ENCODE assay signal across 28 cellular contexts in the genomic region with DNA sequence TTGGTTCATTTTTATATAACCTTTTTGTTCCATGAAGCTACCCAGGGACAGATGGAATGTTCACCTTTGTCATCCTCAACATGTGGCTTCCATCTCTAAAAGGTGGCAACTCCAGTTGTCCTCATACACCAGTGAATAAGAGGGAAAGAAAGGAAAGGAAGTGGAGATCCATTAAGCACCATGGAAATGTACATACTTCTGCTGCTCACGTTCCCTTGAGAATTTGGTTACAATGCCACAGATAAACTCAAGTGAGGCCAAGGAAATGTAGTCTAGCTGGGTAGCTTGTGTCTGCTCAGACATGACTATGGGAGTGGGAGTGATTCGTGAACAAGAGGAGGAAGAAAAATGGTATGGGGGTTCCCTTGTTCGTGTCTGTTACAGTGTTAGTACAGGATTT.
"Had no signal": no experiment of that assay in that cellular context is flagged by ENCODE, and none has a peak within 500 bp of the region (broad histone marks: within the 10 kb centered on the region; RNA-seq: fewer than 3 reads in every experiment).

No MANE protein-coding gene starts in this region.

- ATAC-seq: activated naive CD4-positive, alpha-beta T cell treated with anti-CD3 and anti-CD28 coated beads, Interleukin-2, amount 50 U/mL, for 72 hours; activated T-cell treated with anti-CD3 and anti-CD28 coated beads, Interleukin-2, amount 50 U/mL, for 72 hours; gastroesophageal sphincter; natural killer cell; sciatic nerve; stimulated activated effector memory CD8-positive, alpha-beta T cell treated with anti-CD3 and anti-CD28 coated beads, Interleukin-12 subunit alpha, Interleukin-12 subunit beta, amount 100 ng/mL, for 72 hours; stimulated activated naive CD8-positive, alpha-beta T cell treated with anti-CD3 and anti-CD28 coated beads, Interleukin-15, amount 100 ng/mL, for 72 hours had no signal

- H3K27me3 ChIP-seq: colonic mucosa, dorsolateral prefrontal cortex, gastroesophageal sphincter, hepatocyte, neutrophil, ovary, uterus had no signal

- H3K4me3 Mint-ChIP-seq: activated T-cell treated with anti-CD3 and anti-CD28 coated beads, Interleukin-2, amount 50 U/mL, for 72 hours; immature natural killer cell; memory B cell; natural killer cell; stimulated activated effector memory CD8-positive, alpha-beta T cell treated with anti-CD3 and anti-CD28 coated beads, Interleukin-12 subunit alpha, Interleukin-12 subunit beta, amount 100 ng/mL, for 72 hours; stimulated activated naive CD8-positive, alpha-beta T cell treated with anti-CD3 and anti-CD28 coated beads, Interleukin-15, amount 100 ng/mL, for 72 hours; type B pancreatic cell had no signal

- H3K4me1 Mint-ChIP-seq: immature natural killer cell; memory B cell; natural killer cell; stimulated activated effector memory CD8-positive, alpha-beta T cell treated with anti-CD3 and anti-CD28 coated beads, Interleukin-12 subunit alpha, Interleukin-12 subunit beta, amount 100 ng/mL, for 72 hours; stimulated activated naive CD8-positive, alpha-beta T cell treated with anti-CD3 and anti-CD28 coated beads, Interleukin-15, amount 100 ng/mL, for 72 hours had no signal

- H3K4me1 ChIP-seq: colonic mucosa, gastroesophageal sphincter, uterus had no signal

- H3K36me3 Mint-ChIP-seq: activated naive CD4-positive, alpha-beta T cell treated with anti-CD3 and anti-CD28 coated beads, Interleukin-2, amount 50 U/mL, for 72 hours; immature natural killer cell; memory B cell; natural killer cell; stimulated activated effector memory CD8-positive, alpha-beta T cell treated with anti-CD3 and anti-CD28 coated beads, Interleukin-12 subunit alpha, Interleukin-12 subunit beta, amount 100 ng/mL, for 72 hours; type B pancreatic cell had no signal

- H3K9me3 Mint-ChIP-seq: activated naive CD4-positive, alpha-beta T cell treated with anti-CD3 and anti-CD28 coated beads, Interleukin-2, amount 50 U/mL, for 72 hours; immature natural killer cell; memory B cell; natural killer cell; stimulated activated effector memory CD8-positive, alpha-beta T cell treated with anti-CD3 and anti-CD28 coated beads, Interleukin-12 subunit alpha, Interleukin-12 subunit beta, amount 100 ng/mL, for 72 hours; stimulated activated naive CD8-positive, alpha-beta T cell treated with anti-CD3 and anti-CD28 coated beads, Interleukin-15, amount 100 ng/mL, for 72 hours; type B pancreatic cell had no signal

- DNase-seq: activated CD4-positive, alpha-beta T cell treated with anti-CD3 and anti-CD28 coated beads for 4 hours; activated CD4-positive, alpha-beta T cell treated with anti-CD3 and anti-CD28 coated beads, Interleukin-2, amount 50 U/mL, for 4 hours; activated CD4-positive, CD25-positive, alpha-beta regulatory T cell; activated naive CD4-positive, alpha-beta T cell; activated T-cell treated with anti-CD3 and anti-CD28 coated beads for 4 hours; activated T-cell treated with anti-CD3 and anti-CD28 coated beads, Interleukin-2, amount 50 U/mL, for 72 hours; cerebellar nuclear complex; colonic mucosa; dorsolateral prefrontal cortex; effector memory CD4-positive, alpha-beta T cell; immature natural killer cell; kidney; natural killer cell; ovary; small intestine; stimulated activated CD4-positive, alpha-beta T cell treated with anti-CD3 and anti-CD28 coated beads, Interleukin-4, amount 100 ng/mL, for 24 hours; stimulated activated naive CD8-positive, alpha-beta T cell treated with anti-CD3 and anti-CD28 coated beads, Interleukin-15, amount 100 ng/mL, for 72 hours; substantia nigra; uterus had no signal

- H3K27ac Mint-ChIP-seq: activated naive CD4-positive, alpha-beta T cell treated with anti-CD3 and anti-CD28 coated beads, Interleukin-2, amount 50 U/mL, for 72 hours; activated T-cell treated with anti-CD3 and anti-CD28 coated beads, Interleukin-2, amount 50 U/mL, for 72 hours; immature natural killer cell; memory B cell; natural killer cell; progenitor cell of endocrine pancreas; stimulated activated effector memory CD8-positive, alpha-beta T cell treated with anti-CD3 and anti-CD28 coated beads, Interleukin-12 subunit alpha, Interleukin-12 subunit beta, amount 100 ng/mL, for 72 hours; stimulated activated naive CD8-positive, alpha-beta T cell treated with anti-CD3 and anti-CD28 coated beads, Interleukin-15, amount 100 ng/mL, for 72 hours; type B pancreatic cell had no signal

- H3K9me3 ChIP-seq: colonic mucosa, gastroesophageal sphincter, neutrophil, ovary, uterus had no signal

- H3K36me3 ChIP-seq: colonic mucosa, gastroesophageal sphincter, neutrophil, ovary, uterus had no signal

- H3K4me3 ChIP-seq: colonic mucosa, dorsolateral prefrontal cortex, gastroesophageal sphincter, hepatocyte, ovary, uterus had no signal

- H3K27ac ChIP-seq: colonic mucosa, dorsolateral prefrontal cortex, gastroesophageal sphincter, hepatocyte, neutrophil, ovary, uterus had no signal

- H3K27me3 Mint-ChIP-seq: memory B cell; progenitor cell of endocrine pancreas; stimulated activated naive CD8-positive, alpha-beta T cell treated with anti-CD3 and anti-CD28 coated beads, Interleukin-15, amount 100 ng/mL, for 72 hours; type B pancreatic cell had no signal
